ENCODE assay signal across 10 cellular contexts in genomic region chr1:67194209-67194863, GRCh38. TPM values are rescaled to one million over a fixed set of nuclear protein-coding genes. Genes with fewer than 3 reads are reported as not detected.
DNase-seq lines count a peak whose midpoint lies in the region; ATAC-seq and TF ChIP-seq lines count a peak whose summit lies in the region.
"Had no signal": no experiment of that assay in that cellular context is flagged by ENCODE, and none has a peak within 500 bp of the region (broad histone marks: within the 10 kb centered on the region; RNA-seq: fewer than 3 reads in every experiment).

No MANE protein-coding gene starts in this region.

- H3K27ac ChIP-seq in BLaER1 (no peak overlapping the region), upper lobe of left lung (no peak overlapping the region)

- ATAC-seq in GM19043 (IDR thresholded peaks at IDR 0.05; ENCODE audit: low read depth, unreplicated experiment) (peak; percentile 62), HG02943 (IDR thresholded peaks at IDR 0.05; ENCODE audit: low read depth, unreplicated experiment) (peak; percentile 83), upper lobe of left lung (ENCODE audit: low FRiP score in 2 of 2) (no peak), HG02970 (IDR thresholded peaks at IDR 0.05; ENCODE audit: low FRiP score, unreplicated experiment) (no peak)

- DNase-seq in LoVo (ENCODE audit: low spot score) (no peak), upper lobe of left lung (no peak), hypothalamus (lab: John Stamatoyannopoulos, UW) (no peak)
- DNase-seq: NCI-H510A; stimulated activated CD4-positive, alpha-beta T cell treated with anti-CD3 and anti-CD28 coated beads, Interleukin-1b, Interleukin-23, amount 100 ng/mL, for 48 hours had no signal

- H3K36me3 ChIP-seq in BLaER1 (no peaks in the 10 kb centered on the region), upper lobe of left lung (no peaks in the 10 kb centered on the region)

- no peak overlapping the region for H3K27ac Mint-ChIP-seq in T-helper 1 cell treated with Interleukin-12 subunit alpha and Interleukin-12 subunit beta and Interleukin-4 antibody, amounts not matched to agents 30 μg/mL and 1 μg/mL, for 36 hours

- H3K27me3 Mint-ChIP-seq in T-helper 1 cell treated with Interleukin-12 subunit alpha and Interleukin-12 subunit beta and Interleukin-4 antibody, amounts not matched to agents 30 μg/mL and 1 μg/mL, for 36 hours (ENCODE audit: low read depth) = no peaks in the 10 kb centered on the region

- WGBS in upper lobe of left lung, 2 donors = 79 to 88% methylated on average over 2 of the region's 2 CpGs

- H3K4me3 Mint-ChIP-seq in T-helper 1 cell treated with Interleukin-12 subunit alpha and Interleukin-12 subunit beta and Interleukin-4 antibody, amounts not matched to agents 30 μg/mL and 1 μg/mL, for 36 hours = peak overlapping the region; percentile 12

- peaks cover 16% of the 10 kb centered on the region for H3K36me3 Mint-ChIP-seq in T-helper 1 cell treated with Interleukin-12 subunit alpha and Interleukin-12 subunit beta and Interleukin-4 antibody, amounts not matched to agents 30 μg/mL and 1 μg/mL, for 36 hours (ENCODE audit: low read depth)

- TF ChIP-seq EP300 in upper lobe of left lung (IDR thresholded peaks at IDR 0.05) = no peak

- H4K20me1 ChIP-seq in BLaER1 = no peaks in the 10 kb centered on the region

- H3K9me3 Mint-ChIP-seq in T-helper 1 cell treated with Interleukin-12 subunit alpha and Interleukin-12 subunit beta and Interleukin-4 antibody, amounts not matched to agents 30 μg/mL and 1 μg/mL, for 36 hours = peaks cover 4% of the 10 kb centered on the region

- H3K27me3 ChIP-seq in BLaER1 (no peaks in the 10 kb centered on the region), upper lobe of left lung (no peaks in the 10 kb centered on the region)

- H3K4me3 ChIP-seq in BLaER1 (no peak overlapping the region), upper lobe of left lung (no peak overlapping the region)

- H3K9me3 ChIP-seq in BLaER1 = no peaks in the 10 kb centered on the region
- no peaks in the 10 kb centered on the region for H3K9me3 ChIP-seq in upper lobe of left lung

- H3K4me2 ChIP-seq in BLaER1 = peak overlapping the region; percentile 32; the same call in 1 of the 2 replicates

- TF ChIP-seq POLR2A in upper lobe of left lung (IDR thresholded peaks at IDR 0.05) = no peak

- H3K4me1 Mint-ChIP-seq in T-helper 1 cell treated with Interleukin-12 subunit alpha and Interleukin-12 subunit beta and Interleukin-4 antibody, amounts not matched to agents 30 μg/mL and 1 μg/mL, for 36 hours (ENCODE audit: low read depth) = peaks cover 40% of the 10 kb centered on the region

- no peak overlapping the region for H3K9ac ChIP-seq in BLaER1

- H3K4me1 ChIP-seq in BLaER1 (peaks cover 16% of the 10 kb centered on the region), upper lobe of left lung (no peaks in the 10 kb centered on the region)

- TF ChIP-seq CTCF in upper lobe of left lung (IDR thresholded peaks at IDR 0.05) = no peak

RNA-seq across cellular contexts. Expression of gene IL23R, which starts 28.1 kb away (rescaled TPM):
- total RNA-seq in upper lobe of left lung = under 1 TPM in 4 of 6 donors, not detected in 2; 0.29 to 0.79 (median 0.37) TPM

RNA-seq across cellular contexts. Expression of gene C1orf141, which starts 59.6 kb away (rescaled TPM):
- total RNA-seq in upper lobe of left lung = 1 to 10 TPM in 3 of 6 donors, under 1 TPM in 2, not detected in 1; 0.61 to 9.2 (median 1.0) TPM

Comparison
In these comparisons a context has a peak if more than half of its experiments do, and no peak if none do; other contexts are left out.
1. ATAC-seq: peak in GM19043 (single experiment) and HG02943 (single experiment); none in upper lobe of left lung (0 of 2) and HG02970 (single experiment).